19 cellular contexts compared by ENCODE assay signal in the genomic region with DNA sequence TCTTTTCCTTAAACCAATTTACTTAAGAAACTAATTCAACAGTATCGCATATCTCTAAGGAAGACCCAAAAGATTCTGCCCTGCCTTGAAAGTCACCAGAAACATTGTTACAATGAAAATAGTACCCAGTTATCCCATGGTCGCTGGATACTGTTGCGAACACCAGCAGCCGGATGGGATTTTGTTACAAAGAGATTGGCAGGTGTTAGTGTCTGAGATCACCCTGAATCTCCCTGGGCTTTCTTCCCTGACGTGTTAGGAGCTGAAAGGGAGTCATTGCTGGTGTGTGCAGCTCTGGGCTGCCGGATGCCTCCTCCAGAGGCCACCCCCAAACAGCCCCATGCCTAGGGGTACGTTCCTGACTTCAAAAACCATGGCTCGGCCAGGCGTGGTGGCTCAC.
"Had no signal": no experiment of that assay in that cellular context is flagged by ENCODE, and none has a peak within 500 bp of the region (broad histone marks: within the 10 kb centered on the region; RNA-seq: fewer than 3 reads in every experiment).

No MANE protein-coding gene starts in this region.

- H3K27ac ChIP-seq: epithelial cell of prostate, esophagus squamous epithelium, gastroesophageal sphincter, left lung, lower lobe of right lung, skin epidermis, stomach had no signal

- ATAC-seq: effector memory CD8-positive, alpha-beta T cell; gastroesophageal sphincter; left lung; lower lobe of right lung; natural killer cell treated with Interleukin-12 subunit alpha and Interleukin-12 subunit beta and Interleukin-15 and Interleukin-18, amount 100 ng/mL, for 72 hours; sciatic nerve had no signal

- H3K4me1 Mint-ChIP-seq: memory B cell, mesothelial cell of epicardium had no signal

- DNase-seq: effector memory CD8-positive, alpha-beta T cell; esophagus squamous epithelium; foreskin fibroblast; glutamatergic neuron; islet precursor cell; left lung; lower lobe of right lung; stimulated activated naive CD4-positive, alpha-beta T cell; stomach; substantia nigra; trophoblast cell had no signal

- H3K4me1 ChIP-seq: gastroesophageal sphincter, left lung, lower lobe of right lung had no signal

- H3K9me3 ChIP-seq: esophagus squamous epithelium, gastroesophageal sphincter, left lung, lower lobe of right lung, stomach had no signal

- H3K9me3 Mint-ChIP-seq: dendritic cell treated with granulocyte-macrophage colony-stimulating factor and Interleukin-4, amounts not matched to agents 40 ng/mL and 50 ng/mL, for 4 days; mesothelial cell of epicardium; natural killer cell treated with Interleukin-12 subunit alpha and Interleukin-12 subunit beta and Interleukin-15 and Interleukin-18, amount 100 ng/mL, for 72 hours had no signal

- H3K36me3 Mint-ChIP-seq: mesothelial cell of epicardium; natural killer cell treated with Interleukin-12 subunit alpha and Interleukin-12 subunit beta and Interleukin-15 and Interleukin-18, amount 100 ng/mL, for 72 hours had no signal

- H3K36me3 ChIP-seq: esophagus squamous epithelium, gastroesophageal sphincter, left lung, lower lobe of right lung, stomach had no signal

- H3K27me3 ChIP-seq: esophagus squamous epithelium, gastroesophageal sphincter, stomach had no signal

- H3K4me3 Mint-ChIP-seq: dendritic cell treated with granulocyte-macrophage colony-stimulating factor and Interleukin-4, amounts not matched to agents 40 ng/mL and 50 ng/mL, for 4 days; effector memory CD8-positive, alpha-beta T cell; memory B cell; mesothelial cell of epicardium; natural killer cell treated with Interleukin-12 subunit alpha and Interleukin-12 subunit beta and Interleukin-15 and Interleukin-18, amount 100 ng/mL, for 72 hours had no signal

- H3K27ac Mint-ChIP-seq: dendritic cell treated with granulocyte-macrophage colony-stimulating factor and Interleukin-4, amounts not matched to agents 40 ng/mL and 50 ng/mL, for 4 days; effector memory CD8-positive, alpha-beta T cell; memory B cell; mesothelial cell of epicardium; natural killer cell treated with Interleukin-12 subunit alpha and Interleukin-12 subunit beta and Interleukin-15 and Interleukin-18, amount 100 ng/mL, for 72 hours had no signal

- H3K4me3 ChIP-seq: esophagus squamous epithelium, gastroesophageal sphincter, left lung, lower lobe of right lung, skin epidermis, stomach had no signal
